ENCODE assay signal across 8 cellular contexts in genomic region chr5:95554331-95554646, GRCh38. TPM values are rescaled to one million over a fixed set of nuclear protein-coding genes. Genes with fewer than 3 reads are reported as not detected.
DNase-seq lines count a peak whose midpoint lies in the region; ATAC-seq lines count a peak whose summit lies in the region.

No MANE protein-coding gene starts in this region.

- no peaks in the 10 kb centered on the region for H3K4me1 ChIP-seq in SJCRH30

- peaks cover 7% of the 10 kb centered on the region for H3K36me3 ChIP-seq in SJCRH30

- DNase-seq in NCI-H2029 treated with DMSO at 0.1 percent for 48 hours (lab: John Stamatoyannopoulos, UW) (peak; percentile 54), NCI-H2029 (lab: John Stamatoyannopoulos, UW) (no peak), SJCRH30 (no peak), fibroblast of gingiva (ENCODE audit: low read depth) (peak; percentile 8), skeletal muscle cell (ENCODE audit: low read depth) (no peak), NCI-H2107 (lab: John Stamatoyannopoulos, UW) (no peak), NCI-H2081 treated with DMSO at 0.1 percent for 48 hours (lab: John Stamatoyannopoulos, UW) (no peak)

- ATAC-seq in HG02884 (IDR thresholded peaks at IDR 0.05; ENCODE audit: unreplicated experiment), result peak; percentile 31

- H3K9me3 ChIP-seq in SJCRH30 (replicated peaks), result no peaks in the 10 kb centered on the region

- H3K4me3 ChIP-seq in SJCRH30 (peak overlapping the region; percentile 78), skeletal muscle cell (ENCODE audit: low read depth, low read length) (peak overlapping the region; percentile 90)

- no peaks in the 10 kb centered on the region for H3K27me3 ChIP-seq in SJCRH30

- peak overlapping the region; percentile 61 for H3K27ac ChIP-seq in SJCRH30

RNA-seq across cellular contexts. Expression of gene SKIC3, which starts 0.5 kb away (rescaled TPM):
- 65.4 and 71.6 TPM in 2 replicates for total RNA-seq in SJCRH30 (2014; rRNA removed; shearing (Covaris generic))

RNA-seq across cellular contexts. Expression of gene ARSK, which starts 0.6 kb away (rescaled TPM):
- 13.8 and 15.7 TPM in 2 replicates for total RNA-seq in SJCRH30 (2014; rRNA removed; shearing (Covaris generic))

Comparison
In these comparisons a context has a peak if more than half of its experiments do, and no peak if none do; other contexts are left out.
1. DNase-seq: peak in NCI-H2029 treated with DMSO at 0.1 percent for 48 hours (single experiment) and fibroblast of gingiva (single experiment); none in NCI-H2029 (single experiment), SJCRH30 (0 of 2), skeletal muscle cell (single experiment), NCI-H2107 (single experiment) and NCI-H2081 treated with DMSO at 0.1 percent for 48 hours (single experiment).